In genomic region chr5:60675286-60675685, GRCh38 we compare ENCODE assay signal across 31 cellular contexts.
"Had no signal": no experiment of that assay in that cellular context is flagged by ENCODE, and none has a peak within 500 bp of the region (broad histone marks: within the 10 kb centered on the region; RNA-seq: fewer than 3 reads in every experiment).

No MANE protein-coding gene starts in this region.

- DNase-seq: activated CD4-positive, alpha-beta T cell treated with anti-CD3 and anti-CD28 coated beads for 1 hour; activated CD8-positive, alpha-beta memory T cell treated with anti-CD3 and anti-CD28 coated beads for 24 hours; activated effector memory CD4-positive, alpha-beta T cell treated with anti-CD3 and anti-CD28 coated beads, Interleukin-2, amount 50 U/mL, for 16 hours; activated naive CD4-positive, alpha-beta T cell treated with anti-CD3 and anti-CD28 coated beads for 36 hours; activated naive CD8-positive, alpha-beta T cell treated with anti-CD3 and anti-CD28 coated beads for 36 hours; adrenal gland; aorta; body of pancreas; dorsolateral prefrontal cortex; effector memory CD4-positive, alpha-beta T cell; gastrocnemius medialis; glutamatergic neuron; islet precursor cell; left colon; mammary epithelial cell; naive B cell; nucleus accumbens; right cardiac atrium; stimulated activated CD4-positive, alpha-beta T cell treated with anti-CD3 and anti-CD28 coated beads, Interleukin-12 subunit alpha, Interleukin-12 subunit beta, amount 100 ng/mL, for 4 hours; stimulated activated CD4-positive, alpha-beta T cell treated with anti-CD3 and anti-CD28 coated beads, Interleukin-4, amount 100 ng/mL, for 1 hour; stimulated activated naive CD8-positive, alpha-beta T cell treated with anti-CD3 and anti-CD28 coated beads, Interleukin-15, amount 100 ng/mL, for 72 hours; substantia nigra; T-helper 2 cell; uterus had no signal

- H3K36me3 ChIP-seq: adrenal gland, gastrocnemius medialis, uterus had no signal

- H3K4me3 ChIP-seq: adrenal gland, body of pancreas, coronary artery, dorsolateral prefrontal cortex, gastrocnemius medialis, uterus had no signal

- H3K36me3 Mint-ChIP-seq: activated naive CD8-positive, alpha-beta T cell treated with anti-CD3 and anti-CD28 coated beads for 36 hours; mesothelial cell of epicardium; naive B cell; stimulated activated memory B cell treated with anti-CD40 and anti-IgM and Interleukin-4, amounts not matched to agents 10 μg/mL and 1 μg/mL and 100 μg/mL, for 72 hours; WTC11 had no signal

- H3K27ac Mint-ChIP-seq: activated naive CD4-positive, alpha-beta T cell treated with anti-CD3 and anti-CD28 coated beads for 36 hours; activated naive CD8-positive, alpha-beta T cell treated with anti-CD3 and anti-CD28 coated beads for 36 hours; activated T-helper 1 cell treated with anti-CD3 and anti-CD28 coated beads, Interleukin-12 subunit alpha, Interleukin-12 subunit beta, Interleukin-2, Interleukin-4 antibody, amounts not matched to agents 30 ng/mL and 10 ng/mL and 1 ng/mL, durations not matched to agents 14 hours and 24 hours and 36 hours; mesothelial cell of epicardium; stimulated activated memory B cell treated with anti-CD40 and anti-IgM and Interleukin-4, amounts not matched to agents 10 μg/mL and 1 μg/mL and 100 μg/mL, for 72 hours; stimulated activated naive CD8-positive, alpha-beta T cell treated with anti-CD3 and anti-CD28 coated beads, Interleukin-15, amount 100 ng/mL, for 72 hours; WTC11 had no signal

- H3K4me1 Mint-ChIP-seq: stimulated activated memory B cell treated with anti-CD40 and anti-IgM and Interleukin-4, amounts not matched to agents 10 μg/mL and 1 μg/mL and 100 μg/mL, for 72 hours; stimulated activated naive CD8-positive, alpha-beta T cell treated with anti-CD3 and anti-CD28 coated beads, Interleukin-15, amount 100 ng/mL, for 72 hours had no signal

- H3K27ac ChIP-seq: adrenal gland, coronary artery, dorsolateral prefrontal cortex, gastrocnemius medialis, uterus had no signal

- H3K9me3 Mint-ChIP-seq: activated naive CD4-positive, alpha-beta T cell treated with anti-CD3 and anti-CD28 coated beads for 36 hours; activated naive CD8-positive, alpha-beta T cell treated with anti-CD3 and anti-CD28 coated beads for 36 hours; activated T-helper 1 cell treated with anti-CD3 and anti-CD28 coated beads, Interleukin-12 subunit alpha, Interleukin-12 subunit beta, Interleukin-2, Interleukin-4 antibody, amounts not matched to agents 30 ng/mL and 10 ng/mL and 1 ng/mL, durations not matched to agents 14 hours and 24 hours and 36 hours; mesothelial cell of epicardium; naive B cell; neural crest cell; stimulated activated memory B cell treated with anti-CD40 and anti-IgM and Interleukin-4, amounts not matched to agents 10 μg/mL and 1 μg/mL and 100 μg/mL, for 72 hours; stimulated activated naive CD8-positive, alpha-beta T cell treated with anti-CD3 and anti-CD28 coated beads, Interleukin-15, amount 100 ng/mL, for 72 hours; type B pancreatic cell; WTC11 had no signal

- H3K27me3 ChIP-seq: adrenal gland, body of pancreas, dorsolateral prefrontal cortex, gastrocnemius medialis, uterus had no signal

- ATAC-seq: body of pancreas, gastrocnemius medialis, right cardiac atrium, WTC11 had no signal

- H3K4me1 ChIP-seq: adrenal gland, gastrocnemius medialis, uterus had no signal

- H3K4me3 Mint-ChIP-seq: activated naive CD4-positive, alpha-beta T cell treated with anti-CD3 and anti-CD28 coated beads for 36 hours; activated naive CD8-positive, alpha-beta T cell treated with anti-CD3 and anti-CD28 coated beads for 36 hours; activated T-helper 1 cell treated with anti-CD3 and anti-CD28 coated beads, Interleukin-12 subunit alpha, Interleukin-12 subunit beta, Interleukin-2, Interleukin-4 antibody, amounts not matched to agents 30 ng/mL and 10 ng/mL and 1 ng/mL, durations not matched to agents 14 hours and 24 hours and 36 hours; mesothelial cell of epicardium; naive B cell; neural crest cell; stimulated activated memory B cell treated with anti-CD40 and anti-IgM and Interleukin-4, amounts not matched to agents 10 μg/mL and 1 μg/mL and 100 μg/mL, for 72 hours; stimulated activated naive CD8-positive, alpha-beta T cell treated with anti-CD3 and anti-CD28 coated beads, Interleukin-15, amount 100 ng/mL, for 72 hours; type B pancreatic cell; WTC11 had no signal

- H3K9me3 ChIP-seq: adrenal gland, body of pancreas, gastrocnemius medialis, uterus had no signal
